ENCODE assay signal across 1 cellular context in the genomic region with DNA sequence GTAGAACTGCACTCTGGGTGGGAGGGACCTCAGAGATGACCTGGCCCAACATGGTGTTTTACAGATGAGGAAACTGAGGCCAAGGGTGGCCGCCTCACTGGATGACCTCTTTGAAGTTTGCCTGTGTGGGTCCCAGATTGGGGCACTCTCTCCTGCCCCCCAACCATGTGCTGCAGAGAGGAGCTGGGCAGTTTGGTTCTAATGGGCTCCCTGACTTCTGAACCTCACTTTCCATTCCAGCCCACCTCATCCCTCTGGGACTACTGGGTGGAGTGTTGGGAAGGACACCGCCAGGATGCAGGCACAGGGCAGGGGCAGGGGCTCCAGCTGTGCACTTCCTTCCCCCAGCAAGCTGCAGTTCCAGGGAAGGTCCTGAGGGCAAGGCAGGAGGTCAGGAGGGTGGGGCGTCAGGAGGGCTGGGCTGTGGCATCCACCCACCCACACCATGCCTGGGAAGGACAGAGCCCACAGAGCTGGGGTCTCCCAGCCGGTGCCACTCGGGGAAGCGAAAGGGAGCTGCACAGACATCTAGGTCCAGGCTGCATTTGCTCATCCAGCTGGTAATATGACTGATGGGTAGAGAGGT.
TF ChIP-seq lines count a peak whose summit lies in the region.

No MANE protein-coding gene starts in this region.

TF ChIP-seq in H1, 55 proteins besides CTCF, POLR2A, EP300 and RAD21:
- TF ChIP-seq SIN3A (conservative IDR thresholded peaks at IDR 0.05 in 1 of 2, IDR thresholded peaks at IDR 0.05 in 1 of 2; ENCODE audit: low read depth in 1 of 2, low read length in 2 of 2), result no peak
- TF ChIP-seq TBP (IDR thresholded peaks at IDR 0.05; ENCODE audit: low read depth, low read length), result no peak
- no peak for TF ChIP-seq PHF8 (conservative IDR thresholded peaks at IDR 0.05; ENCODE audit: low read depth, low read length)
- no peak for TF ChIP-seq FOSL1 (IDR thresholded peaks at IDR 0.05; ENCODE audit: insufficient read depth, low read depth, low read length)
- TF ChIP-seq NRF1 (IDR thresholded peaks at IDR 0.05; ENCODE audit: low read depth, low read length), result no peak
- no peak for TF ChIP-seq EZH2 (IDR thresholded peaks at IDR 0.05; ENCODE audit: low read depth, low read length, severe bottlenecking)
- no peak for TF ChIP-seq POU5F1 (IDR thresholded peaks at IDR 0.05; ENCODE audit: low read depth, low read length)
- no peak for TF ChIP-seq NANOG (IDR thresholded peaks at IDR 0.05; ENCODE audit: insufficient read depth, low read depth, low read length, poor library complexity, severe bottlenecking)
- TF ChIP-seq JUN (IDR thresholded peaks at IDR 0.05; ENCODE audit: low read depth, low read length), result no peak
- TF ChIP-seq TEAD4 (IDR thresholded peaks at IDR 0.05; ENCODE audit: low read depth, low read length), result no peak
